Comparison of ENCODE assay signal across 24 cellular contexts in genomic region chr11:102874842-102875241, GRCh38. TPM values are rescaled to one million over a fixed set of nuclear protein-coding genes. Genes with fewer than 3 reads are reported as not detected.
"Had no signal": no experiment of that assay in that cellular context is flagged by ENCODE, and none has a peak within 500 bp of the region (broad histone marks: within the 10 kb centered on the region; RNA-seq: fewer than 3 reads in every experiment).

Gene MMP12, minus strand, starts transcription at chr11:102874982. Its CDS starts 45 bp downstream, at chr11:102874937.

- H3K27ac ChIP-seq: cardiac muscle cell had no signal

- DNase-seq: activated B cell treated with CpG ODN at 0.5 μM for 24 hours; activated CD4-positive, alpha-beta T cell treated with anti-CD3 and anti-CD28 coated beads for 1 hour; activated CD4-positive, alpha-beta T cell treated with anti-CD3 and anti-CD28 coated beads, Interleukin-2, amount 10 ng/mL, durations not matched to agents 24 days and 14 days; activated CD4-positive, alpha-beta T cell treated with anti-CD3 and anti-CD28 coated beads, Interleukin-2, amount 50 U/mL, for 48 hours; activated CD8-positive, alpha-beta memory T cell treated with anti-CD3 and anti-CD28 coated beads, Interleukin-2, amount 10 ng/mL, durations not matched to agents 7 days and 5 days; activated gamma-delta T cell; activated naive CD4-positive, alpha-beta T cell treated with anti-CD3 and anti-CD28 coated beads for 36 hours; activated T-cell treated with anti-CD3 and anti-CD28 coated beads, Interleukin-2, amount 50 U/mL, for 24 hours; amygdala; NCI-H1105 treated with DMSO at 0.1 percent for 48 hours; NCI-H1436 treated with DMSO at 0.1 percent for 48 hours; NCI-H187; NCI-H2081; NCI-H524; PC-3; SHP77; T-cell; T-helper 2 cell; T1000 had no signal

- ATAC-seq: activated CD8-positive, alpha-beta memory T cell treated with anti-CD3 and anti-CD28 coated beads, Interleukin-2, amount 10 ng/mL, durations not matched to agents 7 days and 5 days; PC-3; T-cell had no signal

- H3K27me3 ChIP-seq: cardiac muscle cell had no signal

- H3K4me3 ChIP-seq: cardiac muscle cell had no signal

- FAIRE-seq: astrocyte, RCC 7860, TTC549 had no signal

- H3K36me3 ChIP-seq: cardiac muscle cell had no signal

RNA-seq across cellular contexts. Expression of gene MMP12, which starts in this region (rescaled TPM):
- total RNA-seq: activated B cell treated with CpG ODN at 0.5 μM for 24 hours; activated CD4-positive, alpha-beta T cell treated with anti-CD3 and anti-CD28 coated beads, Interleukin-2, amount 10 ng/mL, durations not matched to agents 24 days and 14 days; activated CD8-positive, alpha-beta memory T cell treated with anti-CD3 and anti-CD28 coated beads, Interleukin-2, amount 10 ng/mL, durations not matched to agents 7 days and 5 days; activated naive CD4-positive, alpha-beta T cell treated with anti-CD3 and anti-CD28 coated beads for 36 hours; astrocyte; cardiac muscle cell; PC-3; SK-MEL-5; T-cell had no signal
- polyA plus RNA-seq: cardiac muscle cell had no signal
